Comparison of ENCODE assay signal across 18 cellular contexts in genomic region chr9:134631881-134632280, GRCh38. TPM values are rescaled to one million over a fixed set of nuclear protein-coding genes. Genes with fewer than 3 reads are reported as not detected.
DNase-seq lines count a peak whose midpoint lies in the region; ATAC-seq and TF ChIP-seq lines count a peak whose summit lies in the region.
"Had no signal": no experiment of that assay in that cellular context is flagged by ENCODE, and none has a peak within 500 bp of the region (broad histone marks: within the 10 kb centered on the region; RNA-seq: fewer than 3 reads in every experiment).

No MANE protein-coding gene starts in this region.

- H3K36me3 ChIP-seq in endodermal cell (ENCODE audit: control insufficient read depth, insufficient read depth, low read length) (no peaks in the 10 kb centered on the region), osteoblast (ENCODE audit: insufficient read depth, low read length) (no peaks in the 10 kb centered on the region)
- H3K36me3 ChIP-seq: MG63 had no signal

- H3K79me2 ChIP-seq in osteoblast (ENCODE audit: insufficient read depth, low read length): no peaks in the 10 kb centered on the region

- no peaks in the 10 kb centered on the region for H3K4me1 Mint-ChIP-seq in activated T-cell treated with anti-CD3 and anti-CD28 coated beads, Interleukin-2, amount 50 U/mL, for 24 hours (ENCODE audit: low read depth)
- H3K4me1 Mint-ChIP-seq in CD14-positive monocyte (no peaks in the 10 kb centered on the region), endodermal cell (no peaks in the 10 kb centered on the region)
- H3K4me1 Mint-ChIP-seq in stimulated activated naive B cell treated with anti-CD40 and anti-IgM and Interleukin-4, amounts not matched to agents 10 μg/mL and 1 μg/mL and 100 μg/mL, for 72 hours: peaks cover 0 to 2% of the 10 kb centered on the region in 2 donors

- H3K27ac ChIP-seq in endodermal cell (ENCODE audit: low read depth, low read length): no peak overlapping the region
- no peak overlapping the region for H3K27ac ChIP-seq in osteoblast (ENCODE audit: low read depth, low read length)

- no peak overlapping the region for H3K27ac Mint-ChIP-seq in activated T-cell treated with anti-CD3 and anti-CD28 coated beads, Interleukin-2, amount 50 U/mL, for 24 hours
- peak overlapping the region in 1 of 7 donors; percentile 1 for H3K27ac Mint-ChIP-seq in CD14-positive monocyte
- H3K27ac Mint-ChIP-seq in endodermal cell: no peak overlapping the region
- H3K27ac Mint-ChIP-seq in stimulated activated naive B cell treated with anti-CD40 and anti-IgM and Interleukin-4, amounts not matched to agents 10 μg/mL and 1 μg/mL and 100 μg/mL, for 72 hours: no peak overlapping the region

- no peaks in the 10 kb centered on the region for H3K9me3 ChIP-seq in endodermal cell (ENCODE audit: control insufficient read depth, low read length)
- H3K9me3 ChIP-seq in osteoblast (ENCODE audit: low read depth, low read length): no peaks in the 10 kb centered on the region
- H3K9me3 ChIP-seq: MG63 had no signal

- peaks cover 3% of the 10 kb centered on the region for H3K27me3 Mint-ChIP-seq in activated T-cell treated with anti-CD3 and anti-CD28 coated beads, Interleukin-2, amount 50 U/mL, for 24 hours
- H3K27me3 Mint-ChIP-seq in CD14-positive monocyte (ENCODE audit: low read depth in 3 of 3): peaks cover 0 to 4% (median 3%) of the 10 kb centered on the region in 3 donors
- H3K27me3 Mint-ChIP-seq in endodermal cell (ENCODE audit: insufficient read depth): no peaks in the 10 kb centered on the region
- H3K27me3 Mint-ChIP-seq in stimulated activated naive B cell treated with anti-CD40 and anti-IgM and Interleukin-4, amounts not matched to agents 10 μg/mL and 1 μg/mL and 100 μg/mL, for 72 hours: peaks cover 0 to 4% of the 10 kb centered on the region in 2 donors

- no peaks in the 10 kb centered on the region for H3K36me3 Mint-ChIP-seq in activated T-cell treated with anti-CD3 and anti-CD28 coated beads, Interleukin-2, amount 50 U/mL, for 24 hours (ENCODE audit: low read depth)
- no peaks in the 10 kb centered on the region for H3K36me3 Mint-ChIP-seq in CD14-positive monocyte
- no peaks in the 10 kb centered on the region for H3K36me3 Mint-ChIP-seq in endodermal cell (ENCODE audit: low read depth)
- H3K36me3 Mint-ChIP-seq in stimulated activated naive B cell treated with anti-CD40 and anti-IgM and Interleukin-4, amounts not matched to agents 10 μg/mL and 1 μg/mL and 100 μg/mL, for 72 hours: no peaks in the 10 kb centered on the region

- no peak overlapping the region for H3K9ac ChIP-seq in endodermal cell (ENCODE audit: extremely low read depth, low read length, poor library complexity, severe bottlenecking)

- no peaks in the 10 kb centered on the region for H4K20me1 ChIP-seq in osteoblast (ENCODE audit: insufficient read depth, low read length)

- H3K4me3 Mint-ChIP-seq in activated T-cell treated with anti-CD3 and anti-CD28 coated beads, Interleukin-2, amount 50 U/mL, for 24 hours: no peak overlapping the region
- no peak overlapping the region for H3K4me3 Mint-ChIP-seq in CD14-positive monocyte
- H3K4me3 Mint-ChIP-seq in endodermal cell: no peak overlapping the region
- H3K4me3 Mint-ChIP-seq in stimulated activated naive B cell treated with anti-CD40 and anti-IgM and Interleukin-4, amounts not matched to agents 10 μg/mL and 1 μg/mL and 100 μg/mL, for 72 hours: no peak overlapping the region

- WGBS in endodermal cell (ENCODE audit: insufficient coverage in 1 of 2, insufficient read length in 1 of 2), 2 experiments: 87 to 93% methylated on average over 10 of the region's 10 CpGs

- H3K4me3 ChIP-seq in endodermal cell (ENCODE audit: low read length): no peak overlapping the region
- no peak overlapping the region for H3K4me3 ChIP-seq in osteoblast (ENCODE audit: insufficient read depth, low read length)
- H3K4me3 ChIP-seq: MG63 had no signal

- no peaks in the 10 kb centered on the region for H3K27me3 ChIP-seq in endodermal cell (ENCODE audit: control insufficient read depth, insufficient read depth, low read length, poor library complexity, severe bottlenecking)
- H3K27me3 ChIP-seq in osteoblast (ENCODE audit: insufficient read depth, low read length): no peaks in the 10 kb centered on the region
- H3K27me3 ChIP-seq: MG63 had no signal

- H2AFZ ChIP-seq in osteoblast (ENCODE audit: low read length): no peak overlapping the region

- TF ChIP-seq CTCF in CD14-positive monocyte (IDR thresholded peaks at IDR 0.05) (no peak), endodermal cell (conservative IDR thresholded peaks at IDR 0.05) (no peak), osteoblast (IDR thresholded peaks at IDR 0.05; ENCODE audit: extremely low read depth, low read depth, low read length) (no peak)

- no peak for ATAC-seq in stimulated activated naive CD8-positive, alpha-beta T cell treated with anti-CD3 and anti-CD28 coated beads, Interleukin-15, Interleukin-2, amounts not matched to agents 100 U/mL and 50 U/mL, for 24 hours
- ATAC-seq in stimulated activated naive B cell treated with anti-CD40 and anti-IgM and Interleukin-4, amounts not matched to agents 10 μg/mL and 1 μg/mL and 100 μg/mL, for 72 hours (replicated peaks): no peak

- no peak overlapping the region for H3K4me2 ChIP-seq in osteoblast (ENCODE audit: insufficient read depth, low read length)

- peak; percentile 1 for DNase-seq in activated T-cell treated with anti-CD3 and anti-CD28 coated beads, Interleukin-2, amount 50 U/mL, for 1 hour
- no peak for DNase-seq in activated T-cell treated with anti-CD3 and anti-CD28 coated beads, Interleukin-2, amount 50 U/mL, for 24 hours
- DNase-seq in CD14-positive monocyte (ENCODE audit: low spot score) (peak; percentile 19), endodermal cell (peak; percentile 35), osteoblast (ENCODE audit: insufficient read length, low spot score, missing footprints) (peak; percentile 58), kidney tubule cell (ENCODE audit: low spot score) (no peak)
- no peak for DNase-seq in stimulated activated naive CD8-positive, alpha-beta T cell treated with anti-CD3 and anti-CD28 coated beads, Interleukin-15, Interleukin-2, amounts not matched to agents 100 U/mL and 50 U/mL, for 24 hours
- no peak for DNase-seq in stimulated activated naive B cell treated with anti-CD40 and anti-IgM and Interleukin-4, amounts not matched to agents 10 μg/mL and 1 μg/mL and 100 μg/mL, for 72 hours
- DNase-seq: C1 segment of cervical spinal cord, DMS 273 treated with DMSO at 0.1 percent for 48 hours, GF-D8, GOT3, Karpas-422, MG63, NCI-H1105, NCI-H1694 treated with DMSO at 0.1 percent for 48 hours, NCI-H226, NCI-H524 treated with DMSO at 0.1 percent for 48 hours had no signal

- H3K9me3 Mint-ChIP-seq in activated T-cell treated with anti-CD3 and anti-CD28 coated beads, Interleukin-2, amount 50 U/mL, for 24 hours: no peaks in the 10 kb centered on the region
- H3K9me3 Mint-ChIP-seq in CD14-positive monocyte (no peaks in the 10 kb centered on the region), endodermal cell (no peaks in the 10 kb centered on the region)
- H3K9me3 Mint-ChIP-seq in stimulated activated naive B cell treated with anti-CD40 and anti-IgM and Interleukin-4, amounts not matched to agents 10 μg/mL and 1 μg/mL and 100 μg/mL, for 72 hours: no peaks in the 10 kb centered on the region

- intact Hi-C loops in CD14-positive monocyte (cut with micrococcal nuclease): no loop called here

- no peaks in the 10 kb centered on the region for H3K4me1 ChIP-seq in endodermal cell (ENCODE audit: control insufficient read depth, insufficient read depth, low read length)
- peaks cover 1% of the 10 kb centered on the region for H3K4me1 ChIP-seq in osteoblast (ENCODE audit: insufficient read depth, low read length)

RNA-seq across cellular contexts. Expression of gene COL5A1, which starts 9.7 kb away (rescaled TPM):
- not detected for polyA plus RNA-seq in CD14-positive monocyte
- total RNA-seq in endodermal cell (10 to 100 TPM; 65.3 to 76.6 TPM), osteoblast (571 and 801 TPM in 2 replicates)
- polyA plus RNA-seq in endodermal cell (2013, experiment 1 of 2): 47.5 TPM
- polyA plus RNA-seq in endodermal cell (2013, experiment 2 of 2): 53.7 TPM

Comparison
In these comparisons a context has a peak if more than half of its experiments do, and no peak if none do; other contexts are left out.
1. DNase-seq: peak in activated T-cell treated with anti-CD3 and anti-CD28 coated beads, Interleukin-2, amount 50 U/mL, for 1 hour (single experiment), CD14-positive monocyte (single experiment), endodermal cell (single experiment) and osteoblast (single experiment); none in activated T-cell treated with anti-CD3 and anti-CD28 coated beads, Interleukin-2, amount 50 U/mL, for 24 hours (single experiment), stimulated activated naive CD8-positive, alpha-beta T cell treated with anti-CD3 and anti-CD28 coated beads, Interleukin-15, Interleukin-2, amounts not matched to agents 100 U/mL and 50 U/mL, for 24 hours (single experiment), stimulated activated naive B cell treated with anti-CD40 and anti-IgM and Interleukin-4, amounts not matched to agents 10 μg/mL and 1 μg/mL and 100 μg/mL, for 72 hours (single experiment) and kidney tubule cell (single experiment).